Comparison of ENCODE assay signal across 1 cellular context in genomic region chr18:6374340-6374739, GRCh38.
TF ChIP-seq lines count a peak whose summit lies in the region.

No MANE protein-coding gene starts in this region.

TF ChIP-seq in HepG2, 621 proteins besides CTCF, POLR2A, EP300 and RAD21 (continued from another document and continues in another):
- TF ChIP-seq, protein P1, sequence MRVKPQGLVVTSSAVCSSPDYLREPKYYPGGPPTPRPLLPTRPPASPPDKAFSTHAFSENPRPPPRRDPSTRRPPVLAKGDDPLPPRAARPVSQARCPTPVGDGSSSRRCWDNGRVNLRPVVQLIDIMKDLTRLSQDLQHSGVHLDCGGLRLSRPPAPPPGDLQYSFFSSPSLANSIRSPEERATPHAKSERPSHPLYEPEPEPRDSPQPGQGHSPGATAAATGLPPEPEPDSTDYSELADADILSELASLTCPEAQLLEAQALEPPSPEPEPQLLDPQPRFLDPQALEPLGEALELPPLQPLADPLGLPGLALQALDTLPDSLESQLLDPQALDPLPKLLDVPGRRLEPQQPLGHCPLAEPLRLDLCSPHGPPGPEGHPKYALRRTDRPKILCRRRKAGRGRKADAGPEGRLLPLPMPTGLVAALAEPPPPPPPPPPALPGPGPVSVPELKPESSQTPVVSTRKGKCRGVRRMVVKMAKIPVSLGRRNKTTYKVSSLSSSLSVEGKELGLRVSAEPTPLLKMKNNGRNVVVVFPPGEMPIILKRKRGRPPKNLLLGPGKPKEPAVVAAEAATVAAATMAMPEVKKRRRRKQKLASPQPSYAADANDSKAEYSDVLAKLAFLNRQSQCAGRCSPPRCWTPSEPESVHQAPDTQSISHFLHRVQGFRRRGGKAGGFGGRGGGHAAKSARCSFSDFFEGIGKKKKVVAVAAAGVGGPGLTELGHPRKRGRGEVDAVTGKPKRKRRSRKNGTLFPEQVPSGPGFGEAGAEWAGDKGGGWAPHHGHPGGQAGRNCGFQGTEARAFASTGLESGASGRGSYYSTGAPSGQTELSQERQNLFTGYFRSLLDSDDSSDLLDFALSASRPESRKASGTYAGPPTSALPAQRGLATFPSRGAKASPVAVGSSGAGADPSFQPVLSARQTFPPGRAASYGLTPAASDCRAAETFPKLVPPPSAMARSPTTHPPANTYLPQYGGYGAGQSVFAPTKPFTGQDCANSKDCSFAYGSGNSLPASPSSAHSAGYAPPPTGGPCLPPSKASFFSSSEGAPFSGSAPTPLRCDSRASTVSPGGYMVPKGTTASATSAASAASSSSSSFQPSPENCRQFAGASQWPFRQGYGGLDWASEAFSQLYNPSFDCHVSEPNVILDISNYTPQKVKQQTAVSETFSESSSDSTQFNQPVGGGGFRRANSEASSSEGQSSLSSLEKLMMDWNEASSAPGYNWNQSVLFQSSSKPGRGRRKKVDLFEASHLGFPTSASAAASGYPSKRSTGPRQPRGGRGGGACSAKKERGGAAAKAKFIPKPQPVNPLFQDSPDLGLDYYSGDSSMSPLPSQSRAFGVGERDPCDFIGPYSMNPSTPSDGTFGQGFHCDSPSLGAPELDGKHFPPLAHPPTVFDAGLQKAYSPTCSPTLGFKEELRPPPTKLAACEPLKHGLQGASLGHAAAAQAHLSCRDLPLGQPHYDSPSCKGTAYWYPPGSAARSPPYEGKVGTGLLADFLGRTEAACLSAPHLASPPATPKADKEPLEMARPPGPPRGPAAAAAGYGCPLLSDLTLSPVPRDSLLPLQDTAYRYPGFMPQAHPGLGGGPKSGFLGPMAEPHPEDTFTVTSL (CRISPR knock-in tag; IDR thresholded peaks at IDR 0.05; ENCODE audit: borderline replicate concordance), result peak; percentile 68; the same call in 1 of the 2 replicates
- TF ChIP-seq FOXO1 (CRISPR knock-in tag; IDR thresholded peaks at IDR 0.05), result peak; percentile 49; the same call in 1 of the 2 replicates
- 0 out of 4 replicates have a peak, but pooled peaks of 1 of the 2 experiments have one; percentile 22 for TF ChIP-seq NR2F1 (CRISPR knock-in tag; IDR thresholded peaks at IDR 0.05)
- 0 out of 2 replicates have a peak, but pooled peaks have one; percentile 5 for TF ChIP-seq KMT2B (CRISPR knock-in tag; IDR thresholded peaks at IDR 0.05)
- TF ChIP-seq, protein P2, sequence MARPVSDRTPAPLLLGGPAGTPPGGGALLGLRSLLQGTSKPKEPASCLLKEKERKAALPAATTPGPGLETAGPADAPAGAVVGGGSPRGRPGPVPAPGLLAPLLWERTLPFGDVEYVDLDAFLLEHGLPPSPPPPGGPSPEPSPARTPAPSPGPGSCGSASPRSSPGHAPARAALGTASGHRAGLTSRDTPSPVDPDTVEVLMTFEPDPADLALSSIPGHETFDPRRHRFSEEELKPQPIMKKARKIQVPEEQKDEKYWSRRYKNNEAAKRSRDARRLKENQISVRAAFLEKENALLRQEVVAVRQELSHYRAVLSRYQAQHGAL (CRISPR knock-in tag; IDR thresholded peaks at IDR 0.05; ENCODE audit: not compliant biosample characterization), result no peak
- TF ChIP-seq MIER2 (CRISPR knock-in tag; IDR thresholded peaks at IDR 0.05), result no peak
- peak; percentile 76 for TF ChIP-seq HDAC2 (CRISPR knock-in tag; IDR thresholded peaks at IDR 0.05)
- TF ChIP-seq ISL2 (CRISPR knock-in tag; IDR thresholded peaks at IDR 0.05), result peak; percentile 18
- no peak for TF ChIP-seq ARHGAP35 (CRISPR knock-in tag; IDR thresholded peaks at IDR 0.05; ENCODE audit: borderline replicate concordance)
- no peak for TF ChIP-seq HIVEP1 (CRISPR knock-in tag; IDR thresholded peaks at IDR 0.05)
- no peak for TF ChIP-seq ZNF274 (CRISPR knock-in tag; IDR thresholded peaks at IDR 0.05)
- TF ChIP-seq SOX13 (IDR thresholded peaks at IDR 0.05), result no peak
- TF ChIP-seq SOX13 (CRISPR knock-in tag; conservative IDR thresholded peaks at IDR 0.05 in 1 of 2, IDR thresholded peaks at IDR 0.05 in 1 of 2), result peak in 1 of 2 experiments; percentile 72; a peak in 2 of 4 replicates
- TF ChIP-seq PPARG (CRISPR knock-in tag; conservative IDR thresholded peaks at IDR 0.05), result 0 out of 2 replicates have a peak, but pooled peaks have one; percentile 38
- no peak for TF ChIP-seq MLLT10 (CRISPR knock-in tag; IDR thresholded peaks at IDR 0.05)
- TF ChIP-seq, protein P3, sequence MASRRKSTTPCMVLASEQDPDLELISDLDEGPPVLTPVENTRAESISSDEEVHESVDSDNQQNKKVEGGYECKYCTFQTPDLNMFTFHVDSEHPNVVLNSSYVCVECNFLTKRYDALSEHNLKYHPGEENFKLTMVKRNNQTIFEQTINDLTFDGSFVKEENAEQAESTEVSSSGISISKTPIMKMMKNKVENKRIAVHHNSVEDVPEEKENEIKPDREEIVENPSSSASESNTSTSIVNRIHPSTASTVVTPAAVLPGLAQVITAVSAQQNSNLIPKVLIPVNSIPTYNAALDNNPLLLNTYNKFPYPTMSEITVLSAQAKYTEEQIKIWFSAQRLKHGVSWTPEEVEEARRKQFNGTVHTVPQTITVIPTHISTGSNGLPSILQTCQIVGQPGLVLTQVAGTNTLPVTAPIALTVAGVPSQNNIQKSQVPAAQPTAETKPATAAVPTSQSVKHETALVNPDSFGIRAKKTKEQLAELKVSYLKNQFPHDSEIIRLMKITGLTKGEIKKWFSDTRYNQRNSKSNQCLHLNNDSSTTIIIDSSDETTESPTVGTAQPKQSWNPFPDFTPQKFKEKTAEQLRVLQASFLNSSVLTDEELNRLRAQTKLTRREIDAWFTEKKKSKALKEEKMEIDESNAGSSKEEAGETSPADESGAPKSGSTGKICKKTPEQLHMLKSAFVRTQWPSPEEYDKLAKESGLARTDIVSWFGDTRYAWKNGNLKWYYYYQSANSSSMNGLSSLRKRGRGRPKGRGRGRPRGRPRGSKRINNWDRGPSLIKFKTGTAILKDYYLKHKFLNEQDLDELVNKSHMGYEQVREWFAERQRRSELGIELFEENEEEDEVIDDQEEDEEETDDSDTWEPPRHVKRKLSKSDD (CRISPR knock-in tag; IDR thresholded peaks at IDR 0.05; ENCODE audit: low read depth), result no peak
- no peak for TF ChIP-seq SOX6 (IDR thresholded peaks at IDR 0.05)
- TF ChIP-seq SOX6 (CRISPR knock-in tag; IDR thresholded peaks at IDR 0.05), result peak; percentile 56
- no peak for TF ChIP-seq ZSCAN25 (CRISPR knock-in tag; IDR thresholded peaks at IDR 0.05)
- TF ChIP-seq TAF15 (IDR thresholded peaks at IDR 0.05; ENCODE audit: low read depth, low read length, poor library complexity, severe bottlenecking), result no peak
- TF ChIP-seq HOXA3 (CRISPR knock-in tag; IDR thresholded peaks at IDR 0.05), result 0 out of 2 replicates have a peak, but pooled peaks have one; percentile 25
- TF ChIP-seq ZNF143 (CRISPR knock-in tag; IDR thresholded peaks at IDR 0.05), result no peak
- TF ChIP-seq, protein P4, sequence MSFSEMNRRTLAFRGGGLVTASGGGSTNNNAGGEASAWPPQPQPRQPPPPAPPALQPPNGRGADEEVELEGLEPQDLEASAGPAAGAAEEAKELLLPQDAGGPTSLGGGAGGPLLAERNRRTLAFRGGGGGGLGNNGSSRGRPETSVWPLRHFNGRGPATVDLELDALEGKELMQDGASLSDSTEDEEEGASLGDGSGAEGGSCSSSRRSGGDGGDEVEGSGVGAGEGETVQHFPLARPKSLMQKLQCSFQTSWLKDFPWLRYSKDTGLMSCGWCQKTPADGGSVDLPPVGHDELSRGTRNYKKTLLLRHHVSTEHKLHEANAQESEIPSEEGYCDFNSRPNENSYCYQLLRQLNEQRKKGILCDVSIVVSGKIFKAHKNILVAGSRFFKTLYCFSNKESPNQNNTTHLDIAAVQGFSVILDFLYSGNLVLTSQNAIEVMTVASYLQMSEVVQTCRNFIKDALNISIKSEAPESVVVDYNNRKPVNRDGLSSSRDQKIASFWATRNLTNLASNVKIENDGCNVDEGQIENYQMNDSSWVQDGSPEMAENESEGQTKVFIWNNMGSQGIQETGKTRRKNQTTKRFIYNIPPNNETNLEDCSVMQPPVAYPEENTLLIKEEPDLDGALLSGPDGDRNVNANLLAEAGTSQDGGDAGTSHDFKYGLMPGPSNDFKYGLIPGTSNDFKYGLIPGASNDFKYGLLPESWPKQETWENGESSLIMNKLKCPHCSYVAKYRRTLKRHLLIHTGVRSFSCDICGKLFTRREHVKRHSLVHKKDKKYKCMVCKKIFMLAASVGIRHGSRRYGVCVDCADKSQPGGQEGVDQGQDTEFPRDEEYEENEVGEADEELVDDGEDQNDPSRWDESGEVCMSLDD (CRISPR knock-in tag; IDR thresholded peaks at IDR 0.05; ENCODE audit: borderline replicate concordance), result no peak
- TF ChIP-seq ZNF609 (CRISPR knock-in tag; IDR thresholded peaks at IDR 0.05; ENCODE audit: borderline replicate concordance), result peak; percentile 69
- TF ChIP-seq, protein P5, sequence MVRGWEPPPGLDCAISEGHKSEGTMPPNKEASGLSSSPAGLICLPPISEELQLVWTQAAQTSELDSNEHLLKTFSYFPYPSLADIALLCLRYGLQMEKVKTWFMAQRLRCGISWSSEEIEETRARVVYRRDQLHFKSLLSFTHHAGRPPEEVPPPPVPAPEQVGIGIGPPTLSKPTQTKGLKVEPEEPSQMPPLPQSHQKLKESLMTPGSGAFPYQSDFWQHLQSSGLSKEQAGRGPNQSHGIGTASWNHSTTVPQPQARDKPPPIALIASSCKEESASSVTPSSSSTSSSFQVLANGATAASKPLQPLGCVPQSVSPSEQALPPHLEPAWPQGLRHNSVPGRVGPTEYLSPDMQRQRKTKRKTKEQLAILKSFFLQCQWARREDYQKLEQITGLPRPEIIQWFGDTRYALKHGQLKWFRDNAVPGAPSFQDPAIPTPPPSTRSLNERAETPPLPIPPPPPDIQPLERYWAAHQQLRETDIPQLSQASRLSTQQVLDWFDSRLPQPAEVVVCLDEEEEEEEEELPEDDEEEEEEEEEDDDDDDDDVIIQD (CRISPR knock-in tag; IDR thresholded peaks at IDR 0.05; ENCODE audit: low read depth), result peak; percentile 31; the same call in 1 of the 2 replicates
- TF ChIP-seq SPEN (CRISPR knock-in tag; IDR thresholded peaks at IDR 0.05; ENCODE audit: low read depth), result peak; percentile 32; the same call in 1 of the 2 replicates
- peak; percentile 76; the same call in 1 of the 2 replicates for TF ChIP-seq SOX5 (CRISPR knock-in tag; IDR thresholded peaks at IDR 0.05; ENCODE audit: borderline replicate concordance)
- no peak for TF ChIP-seq AFF4 (CRISPR knock-in tag; IDR thresholded peaks at IDR 0.05)
- no peak for TF ChIP-seq FOXP1 (IDR thresholded peaks at IDR 0.05)
- TF ChIP-seq FOXP1 (CRISPR knock-in tag; IDR thresholded peaks at IDR 0.05), result peak; percentile 68; the same call in 1 of the 2 replicates
- TF ChIP-seq MED8 (CRISPR knock-in tag; IDR thresholded peaks at IDR 0.05; ENCODE audit: insufficient replicate concordance), result no peak
